In the genomic region with DNA sequence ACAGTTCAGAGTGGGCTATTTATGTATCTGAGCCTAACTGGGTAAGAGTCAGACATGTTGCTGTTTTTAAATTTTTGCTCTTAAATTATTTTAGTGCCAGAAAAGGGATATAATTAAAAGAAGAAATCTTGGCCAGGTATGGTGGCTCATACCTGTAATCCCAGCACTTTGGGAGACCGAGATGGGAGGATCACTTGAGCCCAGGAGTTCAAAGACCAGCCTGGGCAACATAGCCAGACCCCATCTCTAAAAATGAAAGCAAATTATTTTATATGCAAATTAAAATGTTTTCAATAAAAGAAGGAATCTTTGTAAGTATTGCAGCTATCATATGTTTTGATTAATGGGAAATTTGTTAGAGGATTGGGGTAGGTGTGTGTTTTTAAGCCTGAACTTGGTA, we compare ENCODE assay signal across 15 cellular contexts. TPM values are rescaled to one million over a fixed set of nuclear protein-coding genes. Genes with fewer than 3 reads are reported as not detected.
DNase-seq lines count a peak whose midpoint lies in the region; ATAC-seq, FAIRE-seq and TF ChIP-seq lines count a peak whose summit lies in the region.
"Had no signal": no experiment of that assay in that cellular context is flagged by ENCODE, and none has a peak within 500 bp of the region (broad histone marks: within the 10 kb centered on the region; RNA-seq: fewer than 3 reads in every experiment).

No MANE protein-coding gene starts in this region.

- no peak overlapping the region for H2BK120ac ChIP-seq in mesendoderm (ENCODE audit: low read depth, low read length)

- POLR2A ChIA-PET in HepG2 (lab: Yijun Ruan, JAX) (no interaction called here), OCI-LY7 (lab: Charles Lee) (no interaction called here), K562 (lab: Yijun Ruan, JAX) (interaction anchor here (0.9 to 1.4 kb wide), 3 partner anchors 9 to 45 kb away, joined by 3 to 7 read pairs (median 3); no protein-coding TSS in a partner anchor)

- H2AFZ ChIP-seq in HepG2 (ENCODE audit: low read length) (no peak overlapping the region), OCI-LY7 (ENCODE audit: low read length) (no peak overlapping the region), K562 (ENCODE audit: low read depth, low read length) (no peak overlapping the region)
- H2AFZ ChIP-seq: GM23248 had no signal

- no peak overlapping the region for H3K9ac ChIP-seq in HepG2 (ENCODE audit: insufficient read depth, low read depth, low read length)
- no peak overlapping the region for H3K9ac ChIP-seq in K562 (ENCODE audit: insufficient read depth in 1 of 2, low read depth in 2 of 2, low read length in 2 of 2)
- H3K9ac ChIP-seq in mesendoderm (ENCODE audit: low read length), result no peak overlapping the region
- H3K9ac ChIP-seq: GM23248 had no signal

- no peak overlapping the region for H3K4me3 Mint-ChIP-seq in nephron progenitor cell
- H3K4me3 Mint-ChIP-seq: B cell had no signal

- no peak for ATAC-seq in HepG2
- no peak for ATAC-seq in right lobe of liver
- no peak for ATAC-seq in K562
- ATAC-seq in gastrocnemius medialis, result no peak

- H3K27ac ChIP-seq in HepG2 (ENCODE audit: extremely low read length, insufficient read depth, low read length) (no peak overlapping the region), right lobe of liver (no peak overlapping the region), OCI-LY7 (ENCODE audit: low read depth, low read length, poor library complexity, severe bottlenecking) (no peak overlapping the region), K562 (ENCODE audit: extremely low read depth, low read depth, low read length) (no peak overlapping the region), gastrocnemius medialis (no peak overlapping the region), mesendoderm (ENCODE audit: low read depth, low read length) (no peak overlapping the region)
- H3K27ac ChIP-seq: GM23248 had no signal

- H3K4me1 ChIP-seq in HepG2 (ENCODE audit: insufficient read depth, low read length) (no peaks in the 10 kb centered on the region), right lobe of liver (no peaks in the 10 kb centered on the region), OCI-LY7 (ENCODE audit: insufficient read depth, low read length, poor library complexity, severe bottlenecking) (no peaks in the 10 kb centered on the region), K562 (replicated peaks in 1 of 2; ENCODE audit: control insufficient read depth in 2 of 2, insufficient read depth in 2 of 2, low read length in 2 of 2) (no peaks in the 10 kb centered on the region), gastrocnemius medialis (no peaks in the 10 kb centered on the region), mesendoderm (ENCODE audit: control insufficient read depth, low read depth, low read length) (no peaks in the 10 kb centered on the region)

- peaks cover 4% of the 10 kb centered on the region for H3K79me1 ChIP-seq in mesendoderm (ENCODE audit: low read length)

- TF ChIP-seq CTCF in HepG2 (CRISPR knock-in tag; IDR thresholded peaks at IDR 0.05) (no peak), right lobe of liver (IDR thresholded peaks at IDR 0.05) (no peak), OCI-LY7 (conservative IDR thresholded peaks at IDR 0.05; ENCODE audit: low read length) (no peak), K562 (IDR thresholded peaks at IDR 0.05 in 2 of 3, conservative IDR thresholded peaks at IDR 0.05 in 1 of 3; ENCODE audit: insufficient read depth in 2 of 3, low read depth in 1 of 3, low read length in 3 of 3) (no peak), gastrocnemius medialis (IDR thresholded peaks at IDR 0.05 in 4 of 5, conservative IDR thresholded peaks at IDR 0.05 in 1 of 5) (no peak), nephron progenitor cell (IDR thresholded peaks at IDR 0.05) (no peak)

- H2BK5ac ChIP-seq in mesendoderm (ENCODE audit: low read length), result no peak overlapping the region

- H3K4me3 ChIP-seq in HepG2 (replicated peaks in 1 of 3; ENCODE audit: insufficient read depth in 1 of 3, low read depth in 2 of 3, low read length in 3 of 3) (no peak overlapping the region), right lobe of liver (no peak overlapping the region), OCI-LY7 (ENCODE audit: low read depth, low read length, poor library complexity, severe bottlenecking) (no peak overlapping the region), K562 (no peak overlapping the region), gastrocnemius medialis (no peak overlapping the region), mesendoderm (ENCODE audit: low read length) (no peak overlapping the region)
- H3K4me3 ChIP-seq: GM23248 had no signal

- no peak for TF ChIP-seq EP300 in HepG2 (IDR thresholded peaks at IDR 0.05; ENCODE audit: low read depth in 2 of 2, low read length in 2 of 2)
- TF ChIP-seq EP300 in HepG2 (CRISPR knock-in tag; IDR thresholded peaks at IDR 0.05; ENCODE audit: borderline replicate concordance), result no peak
- no peak for TF ChIP-seq EP300 in K562 (IDR thresholded peaks at IDR 0.05; ENCODE audit: low read length)

- no peaks in the 10 kb centered on the region for H3K27me3 ChIP-seq in HepG2 (ENCODE audit: control insufficient read depth in 1 of 2, insufficient read depth in 2 of 2, low read length in 2 of 2)
- H3K27me3 ChIP-seq in right lobe of liver, result no peaks in the 10 kb centered on the region
- no peaks in the 10 kb centered on the region for H3K27me3 ChIP-seq in K562 (ENCODE audit: control insufficient read depth in 2 of 2, insufficient read depth in 2 of 2, low read length in 2 of 2)
- no peaks in the 10 kb centered on the region for H3K27me3 ChIP-seq in gastrocnemius medialis
- H3K27me3 ChIP-seq in mesendoderm (ENCODE audit: insufficient read depth, low read length, poor library complexity), result no peaks in the 10 kb centered on the region

- no peak for DNase-seq in HepG2 (ENCODE audit: low spot score)
- DNase-seq in right lobe of liver, result no peak
- no peak for DNase-seq in OCI-LY7 (ENCODE audit: low spot score)
- no peak for DNase-seq in K562 (ENCODE audit: extremely low read depth in 1 of 4, low spot score in 3 of 4)
- DNase-seq in gastrocnemius medialis, result no peak
- DNase-seq in nephron progenitor cell, result no peak
- DNase-seq in mesendoderm, result no peak
- DNase-seq: C1 segment of cervical spinal cord, DMS 273 treated with DMSO at 0.1 percent for 48 hours, GM23248 had no signal

- H2BK15ac ChIP-seq in mesendoderm (replicated peaks; ENCODE audit: low read depth), result no peak overlapping the region

- no peak for TF ChIP-seq RAD21 in HepG2 (CRISPR knock-in tag; IDR thresholded peaks at IDR 0.05)
- TF ChIP-seq RAD21 in K562 (CRISPR knock-in tag; conservative IDR thresholded peaks at IDR 0.05 in 1 of 2, IDR thresholded peaks at IDR 0.05 in 1 of 2), result no peak

- H3K36me3 Mint-ChIP-seq in nephron progenitor cell (ENCODE audit: low read depth), result peaks cover 82% of the 10 kb centered on the region

- BruUV-seq in HepG2 (replicated peaks; lab: Mats Ljungman, UMichigan) (no TSS peak), OCI-LY7 (replicated peaks; lab: Mats Ljungman, UMichigan) (TSS peak; percentile 35), K562 (replicated peaks; lab: Mats Ljungman, UMichigan) (TSS peak; percentile 18)

- H3K9me3 ChIP-seq in HepG2 (ENCODE audit: low read length), result no peaks in the 10 kb centered on the region
- H3K9me3 ChIP-seq in right lobe of liver, result no peaks in the 10 kb centered on the region
- no peaks in the 10 kb centered on the region for H3K9me3 ChIP-seq in OCI-LY7 (ENCODE audit: low read length)
- H3K9me3 ChIP-seq in K562 (replicated peaks; ENCODE audit: control insufficient read depth, insufficient read depth, low read depth, low read length), result no peaks in the 10 kb centered on the region
- no peaks in the 10 kb centered on the region for H3K9me3 ChIP-seq in gastrocnemius medialis

- in situ Hi-C loops in HepG2 (cut with HindIII; ENCODE audit: extremely low pct_ligation_motif_present, low pct_unique_long_range_greater_than_20kb), result no loop called here
- in situ Hi-C loops in K562 (cut with MboI), result no loop called here
- in situ Hi-C loops in gastrocnemius medialis (cut with MboI; ENCODE audit: low sequenced_read_pairs in 4 of 4), result no loop called here

- WGBS in HepG2 (ENCODE audit: low lambda C conversion rate), result 97% methylated on average over 1 of the region's 1 CpG
- 100% methylated on average over 1 of the region's 1 CpG for WGBS in right lobe of liver (ENCODE audit: insufficient coverage, low coverage, low lambda C conversion rate, missing lambda C conversion rate)
- 92% methylated on average over 1 of the region's 1 CpG for WGBS in K562 (ENCODE audit: insufficient coverage, low coverage, missing lambda C conversion rate)
- no CpG with 5 or more reads among the region's 1 CpG for WGBS in mesendoderm (ENCODE audit: extremely low coverage, insufficient coverage, low lambda C conversion rate)

- H3K36me3 ChIP-seq in HepG2 (replicated peaks in 1 of 2; ENCODE audit: control insufficient read depth in 1 of 2, insufficient read depth in 2 of 2, low read length in 2 of 2) (peaks cover 26 to 77% of the 10 kb centered on the region in 2 experiments), right lobe of liver (peaks cover 0 to 36% (median 14%) of the 10 kb centered on the region in 4 donors), OCI-LY7 (ENCODE audit: insufficient read depth, low read length) (peaks cover 84% of the 10 kb centered on the region), K562 (ENCODE audit: control insufficient read depth, insufficient read depth, low read length) (peaks cover 94% of the 10 kb centered on the region; the same call in 2 of the 3 replicates), gastrocnemius medialis (peaks cover 0 to 69% of the 10 kb centered on the region in 2 donors), mesendoderm (ENCODE audit: control insufficient read depth, insufficient read depth, low read length) (peaks cover 14% of the 10 kb centered on the region)

- H3K18ac ChIP-seq in mesendoderm (ENCODE audit: low read length), result no peak overlapping the region

- H3K4ac ChIP-seq in mesendoderm (ENCODE audit: low read depth, low read length), result no peak overlapping the region

- H4K20me1 ChIP-seq in HepG2 (ENCODE audit: insufficient read depth, low read length), result no peaks in the 10 kb centered on the region; the same call in 1 of the 2 replicates
- no peaks in the 10 kb centered on the region for H4K20me1 ChIP-seq in OCI-LY7 (ENCODE audit: insufficient read depth, low read length)
- no peaks in the 10 kb centered on the region for H4K20me1 ChIP-seq in K562 (replicated peaks; ENCODE audit: control insufficient read depth, insufficient read depth, low read length)

- no peaks in the 10 kb centered on the region for H3K9me3 Mint-ChIP-seq in nephron progenitor cell

- H3K79me2 ChIP-seq in HepG2 (ENCODE audit: insufficient read depth, low read length) (peaks cover 3% of the 10 kb centered on the region), OCI-LY7 (ENCODE audit: insufficient read depth, low read depth, low read length) (no peaks in the 10 kb centered on the region), K562 (ENCODE audit: control insufficient read depth, insufficient read depth, low read length) (0 out of 3 replicates have a peak, but pooled peaks cover 6% of the 10 kb centered on the region), mesendoderm (ENCODE audit: control insufficient read depth, insufficient read depth, low read length) (peaks cover 2% of the 10 kb centered on the region)

- no peak overlapping the region for H3K23ac ChIP-seq in mesendoderm (ENCODE audit: low read length)

- peaks cover 5% of the 10 kb centered on the region for H3K27me3 Mint-ChIP-seq in nephron progenitor cell (ENCODE audit: low read depth, poor library complexity)
- H3K27me3 Mint-ChIP-seq: B cell had no signal

- H3K4me2 ChIP-seq in HepG2 (ENCODE audit: low read depth, low read length), result no peak overlapping the region
- H3K4me2 ChIP-seq in OCI-LY7 (ENCODE audit: low read length), result no peak overlapping the region
- H3K4me2 ChIP-seq in K562 (ENCODE audit: insufficient read depth, low read length), result no peak overlapping the region
- no peak overlapping the region for H3K4me2 ChIP-seq in mesendoderm (ENCODE audit: low read length)

- no peak overlapping the region for H4K8ac ChIP-seq in mesendoderm (ENCODE audit: low read depth, low read length)

- CTCF ChIA-PET in HepG2 (lab: Yijun Ruan, JAX; ENCODE audit: low intra/inter-chr PET ratio, low total read pairs) (no interaction called here), OCI-LY7 (lab: Charles Lee; ENCODE audit: unreplicated experiment) (no interaction called here), K562 (lab: Yijun Ruan, JAX; ENCODE audit: low intra/inter-chr PET ratio) (interaction anchor here (0.9 kb wide), 1 partner anchor 57 kb away, joined by 3 read pairs; no protein-coding TSS in a partner anchor)

- intact Hi-C loops in HepG2 (cut with micrococcal nuclease; ENCODE audit: unreplicated experiment), result no loop called here
- intact Hi-C loops in right lobe of liver (cut with DNase I), result no loop called here
- intact Hi-C loops in OCI-LY7 (cut with micrococcal nuclease; ENCODE audit: unreplicated experiment), result no loop called here
- intact Hi-C loops in K562 (cut with micrococcal nuclease), result no loop called here
- intact Hi-C loops in gastrocnemius medialis (cut with DNase I; ENCODE audit: low total_unique reads), result loop anchor here (5.0 kb wide), 1 partner anchor 55 kb away; no protein-coding TSS in a partner anchor

- TF ChIP-seq POLR2A in HepG2 (IDR thresholded peaks at IDR 0.05; ENCODE audit: insufficient read depth in 1 of 2, low read depth in 2 of 2, low read length in 2 of 2), result no peak
- TF ChIP-seq POLR2A in right lobe of liver (IDR thresholded peaks at IDR 0.05), result no peak
- TF ChIP-seq POLR2A in K562 (conservative IDR thresholded peaks at IDR 0.05), result no peak
- no peak for TF ChIP-seq POLR2A in gastrocnemius medialis (IDR thresholded peaks at IDR 0.05)

- H3K9me1 ChIP-seq in K562 (ENCODE audit: control insufficient read depth, insufficient read depth, low read length), result no peaks in the 10 kb centered on the region

- no peaks in the 10 kb centered on the region for H3K9me2 ChIP-seq in OCI-LY7 (ENCODE audit: insufficient read depth, low read length)

- no peak overlapping the region for H3K56ac ChIP-seq in mesendoderm (ENCODE audit: low read length)

- H2AK5ac ChIP-seq in mesendoderm (ENCODE audit: low read length), result no peak overlapping the region

- FAIRE-seq in HepG2 (lab: Jason Lieb, UNC), result no peak
- FAIRE-seq in K562 (lab: Jason Lieb, UNC), result no peak
- FAIRE-seq: A204.1, GM18507, H54, HTR-8/SVneo had no signal

- H4K5ac ChIP-seq in mesendoderm (ENCODE audit: low read length), result no peak overlapping the region

- H3K27ac Mint-ChIP-seq in nephron progenitor cell, result no peak overlapping the region
- H3K27ac Mint-ChIP-seq: B cell had no signal

- H3K4me1 Mint-ChIP-seq in nephron progenitor cell, result no peaks in the 10 kb centered on the region

RNA-seq across cellular contexts. Expression of a gene that starts 39.3 kb away (rescaled TPM):
- total RNA-seq in HepG2 (2016; rRNA removed; fragmentation: Illumina TruSeq; extraction: Trizol), result 73.7 and 86.7 TPM in 2 replicates
- 57.4 and 60.2 TPM in 2 replicates for total RNA-seq in HepG2 (2016; cell fraction: cytosol; rRNA removed; fragmentation: Illumina TruSeq; extraction: Trizol; ENCODE audit: low read depth)
- total RNA-seq in HepG2 (2016; cell fraction: insoluble cytoplasmic fraction; rRNA removed; fragmentation: Illumina TruSeq; extraction: Trizol), result 71.8 and 94.2 TPM in 2 replicates
- total RNA-seq in HepG2 (2016; cell fraction: membrane; rRNA removed; fragmentation: Illumina TruSeq; extraction: Trizol), result 64.9 and 67.4 TPM in 2 replicates
- total RNA-seq in HepG2 (2016; cell fraction: nucleus; rRNA removed; fragmentation: Illumina TruSeq; extraction: Trizol), result 26.3 and 33.7 TPM in 2 replicates
- polyA plus RNA-seq in HepG2 (2011; rRNA removed), result 170 and 223 TPM in 2 replicates
- polyA plus RNA-seq in HepG2 (2011; cell fraction: cytosol; rRNA removed), result 338 and 339 TPM in 2 replicates
- polyA plus RNA-seq in HepG2 (2011; cell fraction: nucleus; rRNA removed), result 163 and 165 TPM in 2 replicates
- polyA plus RNA-seq in HepG2 (2012), result 188 and 302 TPM in 2 replicates
- polyA plus RNA-seq in HepG2 (2016; cell fraction: cytosol; fragmentation: Illumina TruSeq; extraction: Trizol; ENCODE audit: low read depth), result 70.8 and 79.0 TPM in 2 replicates
- 107 and 108 TPM in 2 replicates for polyA plus RNA-seq in HepG2 (2016; cell fraction: insoluble cytoplasmic fraction; fragmentation: Illumina TruSeq; extraction: Trizol; ENCODE audit: low read depth)
- 59.2 and 59.3 TPM in 2 replicates for polyA plus RNA-seq in HepG2 (2016; cell fraction: membrane; fragmentation: Illumina TruSeq; extraction: Trizol; ENCODE audit: low read depth)
- polyA plus RNA-seq in HepG2 (2016; cell fraction: nucleus; fragmentation: Illumina TruSeq; extraction: Trizol; ENCODE audit: insufficient read depth, low read depth), result 56.7 and 59.3 TPM in 2 replicates
- 13.5 and 140 TPM in 2 replicates for polyA minus RNA-seq in HepG2 (2011; rRNA and poly(A)+ RNA removed; ENCODE audit: low replicate concordance)
- polyA minus RNA-seq in HepG2 (2011; cell fraction: cytosol; rRNA and poly(A)+ RNA removed), result 117 and 136 TPM in 2 replicates
- polyA minus RNA-seq in HepG2 (2011; cell fraction: nucleus; rRNA and poly(A)+ RNA removed), result 54.7 and 62.3 TPM in 2 replicates
- total RNA-seq in right lobe of liver, result 100 to 1,000 TPM in 4 of 6 experiments, 10 to 100 TPM in 2; 87.7 to 373 (median 102) TPM
- 60.1 and 66.6 TPM in 2 replicates for total RNA-seq in OCI-LY7 (2014; rRNA removed; shearing (Covaris generic))
- total RNA-seq in OCI-LY7 (2022), result 46.3 and 99.8 TPM in 2 replicates
- total RNA-seq in K562 (2011; cell fraction: chromatin; rRNA removed; ENCODE audit: low replicate concordance), result 61.4 and 70.7 TPM in 2 replicates
- total RNA-seq in K562 (2011; cell fraction: nucleolus; rRNA removed), result 53.2 and 63.7 TPM in 2 replicates
- total RNA-seq in K562 (2011; cell fraction: nucleoplasm; rRNA removed), result 62.1 and 64.4 TPM in 2 replicates
- total RNA-seq in K562 (2014; rRNA removed), result 76.1 and 83.0 TPM in 2 replicates
- total RNA-seq in K562 (2014; rRNA removed; fragmentation: Illumina TruSeq; extraction: Trizol), result 39.7 and 40.7 TPM in 2 replicates
- total RNA-seq in K562 (2015; rRNA removed; fragmentation: Illumina TruSeq; extraction: Trizol), result 25.0 and 25.9 TPM in 2 replicates
- total RNA-seq in K562 (2021), result 41.7 and 42.2 TPM in 2 replicates
- 119 and 124 TPM in 2 replicates for polyA plus RNA-seq in K562 (2011; rRNA removed)
- 114 and 117 TPM in 2 replicates for polyA plus RNA-seq in K562 (2011; cell fraction: cytosol; rRNA removed)
- 136 and 157 TPM in 2 replicates for polyA plus RNA-seq in K562 (2011; cell fraction: nucleus; rRNA removed)
- 28.7 and 29.5 TPM in 2 replicates for polyA plus RNA-seq in K562 (2012)
- polyA plus RNA-seq in K562 (2014; fragmentation: Illumina TruSeq; extraction: Trizol), result 46.9 and 54.9 TPM in 2 replicates
- polyA plus RNA-seq in K562 (2014; fragmentation: Nextera tagmentation; extraction: Ambion mirVana), result 10 to 100 TPM in 1 of 2 experiments, 1 to 10 TPM in 1; 9.2 to 10.7 TPM
- polyA plus RNA-seq in K562 (2014; rRNA removed), result 68.9 and 75.9 TPM in 2 replicates
- polyA minus RNA-seq in K562 (2011; rRNA and poly(A)+ RNA removed), result 42.4 and 53.7 TPM in 2 replicates
- polyA minus RNA-seq in K562 (2011; cell fraction: cytosol; rRNA and poly(A)+ RNA removed), result 32.0 and 69.4 TPM in 2 replicates
- 33.0 and 56.2 TPM in 2 replicates for polyA minus RNA-seq in K562 (2011; cell fraction: nucleus; rRNA and poly(A)+ RNA removed)
- 1,000 to 10,000 TPM in 1 of 4 donors, 100 to 1,000 TPM in 3; 337 to 1,280 (median 583) TPM for total RNA-seq in gastrocnemius medialis
- polyA plus RNA-seq in mesendoderm (2013, experiment 1 of 2), result 10.7 TPM
- 10.4 TPM for polyA plus RNA-seq in mesendoderm (2013, experiment 2 of 2)

RNA-seq across cellular contexts. Expression of a gene that starts 41.6 kb away (rescaled TPM):
- total RNA-seq in HepG2 (2016; rRNA removed; fragmentation: Illumina TruSeq; extraction: Trizol) (33.2 and 34.4 TPM in 2 replicates), right lobe of liver (10 to 100 TPM; 10.9 to 16.6 (median 14.3) TPM), OCI-LY7 (2022) (37.4 and 40.1 TPM in 2 replicates), K562 (2014; rRNA removed) (26.8 and 28.0 TPM in 2 replicates), K562 (2014; rRNA removed; fragmentation: Illumina TruSeq; extraction: Trizol) (22.2 and 23.9 TPM in 2 replicates), K562 (2015; rRNA removed; fragmentation: Illumina TruSeq; extraction: Trizol) (32.0 and 32.5 TPM in 2 replicates), K562 (2021) (29.9 and 31.3 TPM in 2 replicates), gastrocnemius medialis (10 to 100 TPM; 22.4 to 33.7 (median 29.1) TPM)
- 47.7 and 48.9 TPM in 2 replicates for total RNA-seq in HepG2 (2016; cell fraction: cytosol; rRNA removed; fragmentation: Illumina TruSeq; extraction: Trizol; ENCODE audit: low read depth)
- total RNA-seq in HepG2 (2016; cell fraction: insoluble cytoplasmic fraction; rRNA removed; fragmentation: Illumina TruSeq; extraction: Trizol), result 31.4 and 33.7 TPM in 2 replicates
- 86.0 and 86.6 TPM in 2 replicates for total RNA-seq in HepG2 (2016; cell fraction: membrane; rRNA removed; fragmentation: Illumina TruSeq; extraction: Trizol)
- total RNA-seq in HepG2 (2016; cell fraction: nucleus; rRNA removed; fragmentation: Illumina TruSeq; extraction: Trizol), result 29.7 and 31.1 TPM in 2 replicates
- polyA plus RNA-seq in HepG2 (2011; rRNA removed) (32.7 TPM in 2 replicates), K562 (2011; rRNA removed) (31.2 and 37.0 TPM in 2 replicates), K562 (2014; fragmentation: Illumina TruSeq; extraction: Trizol) (23.6 and 26.8 TPM in 2 replicates), K562 (2014; fragmentation: Nextera tagmentation; extraction: Ambion mirVana) (1 to 10 TPM; 1.9 to 5.1 TPM), K562 (2014; rRNA removed) (35.1 and 35.6 TPM in 2 replicates)
- 31.1 and 33.7 TPM in 2 replicates for polyA plus RNA-seq in HepG2 (2011; cell fraction: cytosol; rRNA removed)
- polyA plus RNA-seq in HepG2 (2011; cell fraction: nucleus; rRNA removed), result 42.0 and 48.5 TPM in 2 replicates
- polyA plus RNA-seq in HepG2 (2012), result 26.5 and 33.1 TPM in 2 replicates
- 64.7 and 70.1 TPM in 2 replicates for polyA plus RNA-seq in HepG2 (2016; cell fraction: cytosol; fragmentation: Illumina TruSeq; extraction: Trizol; ENCODE audit: low read depth)
- polyA plus RNA-seq in HepG2 (2016; cell fraction: insoluble cytoplasmic fraction; fragmentation: Illumina TruSeq; extraction: Trizol; ENCODE audit: low read depth), result 40.4 and 47.0 TPM in 2 replicates
- 94.1 and 94.6 TPM in 2 replicates for polyA plus RNA-seq in HepG2 (2016; cell fraction: membrane; fragmentation: Illumina TruSeq; extraction: Trizol; ENCODE audit: low read depth)
- 53.3 and 54.4 TPM in 2 replicates for polyA plus RNA-seq in HepG2 (2016; cell fraction: nucleus; fragmentation: Illumina TruSeq; extraction: Trizol; ENCODE audit: insufficient read depth, low read depth)
- 40.2 and 62.1 TPM in 2 replicates for polyA minus RNA-seq in HepG2 (2011; rRNA and poly(A)+ RNA removed; ENCODE audit: low replicate concordance)
- polyA minus RNA-seq in HepG2 (2011; cell fraction: cytosol; rRNA and poly(A)+ RNA removed), result 16.4 and 18.6 TPM in 2 replicates
- polyA minus RNA-seq in HepG2 (2011; cell fraction: nucleus; rRNA and poly(A)+ RNA removed), result 44.7 and 44.8 TPM in 2 replicates
- total RNA-seq in OCI-LY7 (2014; rRNA removed; shearing (Covaris generic)), result 36.2 and 38.5 TPM in 2 replicates
- total RNA-seq in K562 (2011; cell fraction: chromatin; rRNA removed; ENCODE audit: low replicate concordance), result 76.3 and 99.7 TPM in 2 replicates
- 34.7 and 41.2 TPM in 2 replicates for total RNA-seq in K562 (2011; cell fraction: nucleolus; rRNA removed)
- total RNA-seq in K562 (2011; cell fraction: nucleoplasm; rRNA removed), result 42.2 and 48.0 TPM in 2 replicates
- 30.3 TPM in 2 replicates for polyA plus RNA-seq in K562 (2011; cell fraction: cytosol; rRNA removed)
- polyA plus RNA-seq in K562 (2011; cell fraction: nucleus; rRNA removed), result 59.2 and 67.7 TPM in 2 replicates
- polyA plus RNA-seq in K562 (2012), result 25.0 and 26.8 TPM in 2 replicates
- 35.7 and 36.8 TPM in 2 replicates for polyA minus RNA-seq in K562 (2011; rRNA and poly(A)+ RNA removed)
- polyA minus RNA-seq in K562 (2011; cell fraction: cytosol; rRNA and poly(A)+ RNA removed), result 19.0 and 19.1 TPM in 2 replicates
- polyA minus RNA-seq in K562 (2011; cell fraction: nucleus; rRNA and poly(A)+ RNA removed), result 24.1 and 29.9 TPM in 2 replicates
- 28.9 TPM for polyA plus RNA-seq in mesendoderm (2013, experiment 1 of 2)
- polyA plus RNA-seq in mesendoderm (2013, experiment 2 of 2), result 30.4 TPM
